1 cellular context compared by ENCODE assay signal in the genomic region with DNA sequence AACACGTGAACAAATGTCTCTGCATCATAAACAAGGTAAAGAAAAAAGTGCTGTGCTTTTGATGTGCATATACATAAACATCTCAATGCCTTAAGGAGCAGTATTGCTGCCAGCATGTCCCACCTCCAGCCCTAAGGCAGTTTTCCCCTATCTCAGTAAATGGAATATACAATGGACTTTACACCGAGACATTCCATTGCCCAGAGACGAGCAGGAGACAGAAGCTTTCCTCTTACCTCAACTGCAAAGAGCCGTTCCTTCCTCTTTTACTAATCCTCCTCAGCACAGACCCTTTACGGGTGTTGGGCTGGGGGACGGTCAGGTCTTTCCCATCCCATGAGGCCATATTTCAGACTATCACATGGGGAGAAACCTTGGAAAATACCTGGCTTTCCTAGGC. TPM values are rescaled to one million over a fixed set of nuclear protein-coding genes. Genes with fewer than 3 reads are reported as not detected.
"Had no signal": no experiment of that assay in that cellular context is flagged by ENCODE, and none has a peak within 500 bp of the region (broad histone marks: within the 10 kb centered on the region; RNA-seq: fewer than 3 reads in every experiment).

No MANE protein-coding gene starts in this region.

RNA-seq across cellular contexts. Expression of a gene that starts 11.1 kb away (rescaled TPM):
- total RNA-seq: GM12878 had no signal
- polyA plus RNA-seq: GM12878 had no signal

RNA-seq across cellular contexts. Expression of a gene that starts 14.0 kb away (rescaled TPM):
- total RNA-seq: GM12878 had no signal
